Comparison of ENCODE assay signal across 8 cellular contexts in the genomic region with DNA sequence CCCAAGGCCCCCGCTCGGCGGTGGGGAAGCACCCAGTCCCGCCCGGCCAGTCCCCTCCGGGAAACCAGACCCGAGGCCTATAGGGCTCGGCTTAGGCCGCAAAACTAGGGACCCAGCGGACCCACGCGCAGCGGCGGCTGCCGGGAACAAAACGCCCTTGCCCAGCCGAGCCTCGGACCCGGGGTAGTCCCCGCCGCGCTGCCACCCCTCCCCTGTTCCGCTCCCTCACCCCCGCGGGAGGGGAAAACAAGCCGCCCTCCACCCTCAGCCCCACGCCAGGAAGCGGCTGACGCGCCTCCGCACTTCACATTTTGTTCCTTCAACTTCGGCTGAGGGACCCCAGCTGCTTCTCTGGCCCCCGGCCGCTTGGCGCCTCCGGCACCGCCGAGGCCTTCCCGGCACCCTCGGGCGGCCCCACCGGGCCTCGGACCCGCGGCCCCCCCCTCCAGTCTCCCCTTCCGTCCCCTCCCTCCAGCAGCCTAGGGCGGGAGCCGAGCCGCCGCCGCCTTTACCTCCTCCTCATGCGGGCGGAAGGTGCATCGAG. TPM values are rescaled to one million over a fixed set of nuclear protein-coding genes. Genes with fewer than 3 reads are reported as not detected.
A peak's percentile ranks its signal among the peaks of the same experiment; 100 is the strongest.
DNase-seq lines count a peak whose midpoint lies in the region; ATAC-seq and TF ChIP-seq lines count a peak whose summit lies in the region.

No MANE protein-coding gene starts in this region.

- H3K27me3 ChIP-seq in dorsolateral prefrontal cortex, result no peaks in the 10 kb centered on the region
- no peaks in the 10 kb centered on the region for H3K27me3 ChIP-seq in lung (ENCODE audit: control insufficient read depth, insufficient read depth)

- 1% methylated on average over 39 to 54 of the region's 54 CpGs for WGBS in lung, 2 donors

- H3K4me3 ChIP-seq in Jurkat, Clone E6-1 (ENCODE audit: low read length), result peak overlapping the region; percentile 81
- H3K4me3 ChIP-seq in dorsolateral prefrontal cortex (peak overlapping the region; percentile 62 to 98 (median 93)), lung (peak overlapping the region; percentile 86)

- H3K36me3 ChIP-seq in lung (ENCODE audit: control insufficient read depth in 2 of 2, insufficient read depth in 2 of 2, low read length in 2 of 2), result peaks cover 8 to 10% of the 10 kb centered on the region in 2 donors

- no peaks in the 10 kb centered on the region for H3K9me3 ChIP-seq in lung (ENCODE audit: control insufficient read depth in 2 of 2, insufficient read depth in 1 of 2, low read length in 1 of 2)

- H3K36me3 Mint-ChIP-seq in activated CD4-positive, alpha-beta T cell treated with anti-CD3 and anti-CD28 coated beads, Interleukin-2, amount 10 ng/mL, durations not matched to agents 24 days and 14 days (ENCODE audit: low read depth), result peaks cover 30% of the 10 kb centered on the region

- no peaks in the 10 kb centered on the region for H3K27me3 Mint-ChIP-seq in activated CD4-positive, alpha-beta T cell treated with anti-CD3 and anti-CD28 coated beads, Interleukin-2, amount 10 ng/mL, durations not matched to agents 24 days and 14 days

- peaks cover 27% of the 10 kb centered on the region for H3K4me1 Mint-ChIP-seq in activated CD4-positive, alpha-beta T cell treated with anti-CD3 and anti-CD28 coated beads, Interleukin-2, amount 10 ng/mL, durations not matched to agents 24 days and 14 days

- peak overlapping the region; percentile 95 for H3K4me3 Mint-ChIP-seq in activated CD4-positive, alpha-beta T cell treated with anti-CD3 and anti-CD28 coated beads, Interleukin-2, amount 10 ng/mL, durations not matched to agents 24 days and 14 days

- TF ChIP-seq CTCF in dorsolateral prefrontal cortex (IDR thresholded peaks at IDR 0.05 in 54 of 56, conservative IDR thresholded peaks at IDR 0.05 in 2 of 56; ENCODE audit: low read depth in 1 of 56, partially characterized antibody in 56 of 56), result no peak
- no peak for TF ChIP-seq CTCF in lung (IDR thresholded peaks at IDR 0.05; ENCODE audit: control extremely low read depth, extremely low read depth)

- DNase-seq in ELR (ENCODE audit: low read depth) (peak; percentile 44), dorsolateral prefrontal cortex (peak in 6 of 10 donors; percentile 35 to 68 (median 43)), lung (ENCODE audit: low spot score) (peak; percentile 41), amniotic stem cell (lab: John Stamatoyannopoulos, UW) (no peak)
- DNase-seq in Jurkat, Clone E6-1 (ENCODE audit: low read depth, low spot score), result no peak
- DNase-seq in activated CD4-positive, alpha-beta T cell treated with anti-CD3 and anti-CD28 coated beads, Interleukin-2, amount 10 ng/mL, durations not matched to agents 24 days and 14 days, result peak; percentile 86
- peak; percentile 6 for DNase-seq in stimulated activated CD8-positive, alpha-beta memory T cell treated with anti-CD3 and anti-CD28 coated beads, Interleukin-12 subunit alpha, Interleukin-12 subunit beta, amount 100 ng/mL, for 1 hour (ENCODE audit: low read depth)

- intact Hi-C loops in activated CD4-positive, alpha-beta T cell treated with anti-CD3 and anti-CD28 coated beads, Interleukin-2, amount 10 ng/mL, durations not matched to agents 24 days and 14 days (cut with micrococcal nuclease), result loop anchor here (1.0 to 5.0 kb wide), 11 partner anchors 44 to 518 kb away; a partner anchor contains a TSS
- intact Hi-C loops in dorsolateral prefrontal cortex (cut with DNase I), result loop anchor here (1.0 to 5.0 kb wide), 11 partner anchors 78 to 510 kb away; a partner anchor contains a TSS

- H3K27ac Mint-ChIP-seq in activated CD4-positive, alpha-beta T cell treated with anti-CD3 and anti-CD28 coated beads, Interleukin-2, amount 10 ng/mL, durations not matched to agents 24 days and 14 days, result peak overlapping the region; percentile 85

- peak overlapping the region; percentile 79 to 98 (median 95) for H3K27ac ChIP-seq in dorsolateral prefrontal cortex
- H3K27ac ChIP-seq in lung (ENCODE audit: low read depth in 1 of 2, low read length in 1 of 2), result peak overlapping the region; percentile 96

- ATAC-seq in GM21723 (IDR thresholded peaks at IDR 0.05; ENCODE audit: unreplicated experiment) (peak; percentile 25), lung (ENCODE audit: insufficient read depth, low FRiP score) (peak; percentile 22)

- H3K9me3 Mint-ChIP-seq in activated CD4-positive, alpha-beta T cell treated with anti-CD3 and anti-CD28 coated beads, Interleukin-2, amount 10 ng/mL, durations not matched to agents 24 days and 14 days, result no peaks in the 10 kb centered on the region

- peaks cover 3 to 4% of the 10 kb centered on the region in 2 donors for H3K4me1 ChIP-seq in lung (ENCODE audit: control insufficient read depth in 2 of 2, insufficient read depth in 2 of 2, low read length in 2 of 2)

RNA-seq across cellular contexts. Expression of a gene that starts 0.7 kb away (rescaled TPM):
- polyA plus RNA-seq in Jurkat, Clone E6-1 (2012; ENCODE audit: insufficient read depth, insufficient read length), result 98.6 TPM
- 126 and 128 TPM in 2 replicates for total RNA-seq in activated CD4-positive, alpha-beta T cell treated with anti-CD3 and anti-CD28 coated beads, Interleukin-2, amount 10 ng/mL, durations not matched to agents 24 days and 14 days
- 10 to 100 TPM; 43.7 to 92.5 (median 61.9) TPM for total RNA-seq in dorsolateral prefrontal cortex
- total RNA-seq in lung, result 100 to 1,000 TPM in 1 of 2 donors, 10 to 100 TPM in 1; 62.3 to 121 TPM
- polyA plus RNA-seq in lung, result 10 to 100 TPM; 21.2 to 22.4 TPM

Comparison
In these comparisons a context has a peak if more than half of its experiments do, and no peak if none do; other contexts are left out.
1. DNase-seq: peak in ELR (single experiment), activated CD4-positive, alpha-beta T cell treated with anti-CD3 and anti-CD28 coated beads, Interleukin-2, amount 10 ng/mL, durations not matched to agents 24 days and 14 days (single experiment), dorsolateral prefrontal cortex (6 of 10), lung (single experiment) and stimulated activated CD8-positive, alpha-beta memory T cell treated with anti-CD3 and anti-CD28 coated beads, Interleukin-12 subunit alpha, Interleukin-12 subunit beta, amount 100 ng/mL, for 1 hour (single experiment); none in Jurkat, Clone E6-1 (single experiment) and amniotic stem cell (single experiment).
2. Peak in every context shown above with its lines, with median percentiles within 50 percentile points of each other: H3K4me3 ChIP-seq.